14 cellular contexts compared by ENCODE assay signal in the genomic region with DNA sequence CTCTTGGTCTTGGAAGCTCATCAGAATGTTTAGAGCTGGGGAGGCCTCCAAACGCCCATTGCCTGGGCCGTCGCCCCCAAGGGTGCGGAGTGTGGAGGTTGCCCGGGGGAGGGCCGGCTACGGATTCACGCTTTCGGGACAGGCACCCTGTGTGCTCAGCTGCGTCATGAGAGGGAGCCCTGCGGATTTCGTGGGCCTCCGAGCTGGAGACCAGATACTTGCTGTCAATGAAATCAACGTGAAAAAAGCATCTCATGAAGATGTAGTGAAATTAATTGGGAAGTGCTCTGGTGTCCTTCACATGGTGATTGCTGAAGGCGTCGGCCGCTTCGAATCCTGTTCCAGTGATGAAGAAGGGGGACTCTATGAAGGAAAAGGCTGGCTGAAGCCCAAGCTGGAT. TPM values are rescaled to one million over a fixed set of nuclear protein-coding genes. Genes with fewer than 3 reads are reported as not detected.
A peak's percentile ranks its signal among the peaks of the same experiment; 100 is the strongest.
DNase-seq lines count a peak whose midpoint lies in the region; ATAC-seq and TF ChIP-seq lines count a peak whose summit lies in the region.
"Had no signal": no experiment of that assay in that cellular context is flagged by ENCODE, and none has a peak within 500 bp of the region (broad histone marks: within the 10 kb centered on the region; RNA-seq: fewer than 3 reads in every experiment).

No MANE protein-coding gene starts in this region.

- H3K27ac ChIP-seq in left ventricle myocardium inferior (replicated peaks) (no peak overlapping the region), upper lobe of right lung (no peak overlapping the region)

- DNase-seq in cardiac septum (ENCODE audit: low spot score) (peak; percentile 47), left ventricle myocardium inferior (no peak), T-helper 17 cell (no peak), left lobe of liver (ENCODE audit: low spot score) (peak; percentile 21), upper lobe of right lung (peak; percentile 21), posterior vena cava (ENCODE audit: low spot score) (no peak)
- DNase-seq in stimulated activated CD4-positive, alpha-beta T cell treated with anti-CD3 and anti-CD28 coated beads, Interleukin-4, amount 100 ng/mL, for 4 hours = no peak
- no peak for DNase-seq in stimulated activated CD8-positive, alpha-beta memory T cell treated with anti-CD3 and anti-CD28 coated beads, Interleukin-4, amount 100 ng/mL, for 48 hours
- DNase-seq: AML-193; Calu3; CD4-positive, CD25-positive, alpha-beta regulatory T cell; NCI-H187 treated with DMSO at 0.1 percent for 48 hours; NCI-H2171 treated with DMSO at 0.1 percent for 48 hours had no signal

- no peaks in the 10 kb centered on the region for H3K27me3 ChIP-seq in left ventricle myocardium inferior (ENCODE audit: low read depth)
- H3K27me3 ChIP-seq in upper lobe of right lung = no peaks in the 10 kb centered on the region

- no peak overlapping the region for H3K4me3 ChIP-seq in left ventricle myocardium inferior
- H3K4me3 ChIP-seq in upper lobe of right lung = no peak overlapping the region

- H3K4me1 ChIP-seq in left ventricle myocardium inferior (peaks cover 32% of the 10 kb centered on the region), upper lobe of right lung (peaks cover under 1% of the 10 kb centered on the region)

- H3K4me3 Mint-ChIP-seq in T-helper 17 cell = no peak overlapping the region
- H3K4me3 Mint-ChIP-seq: CD4-positive, CD25-positive, alpha-beta regulatory T cell; IgD-negative memory B cell had no signal

- ATAC-seq in T-helper 17 cell (no peak), left lobe of liver (no peak), upper lobe of right lung (no peak)

- H3K9me3 ChIP-seq in left ventricle myocardium inferior (replicated peaks) = no peaks in the 10 kb centered on the region
- H3K9me3 ChIP-seq in T-helper 17 cell (ENCODE audit: control insufficient read depth, low read length, poor library complexity, severe bottlenecking) = no peaks in the 10 kb centered on the region
- H3K9me3 ChIP-seq in upper lobe of right lung = no peaks in the 10 kb centered on the region

- no peaks in the 10 kb centered on the region for H3K27me3 Mint-ChIP-seq in T-helper 17 cell
- H3K27me3 Mint-ChIP-seq: CD4-positive, CD25-positive, alpha-beta regulatory T cell; IgD-negative memory B cell had no signal

- no peak for TF ChIP-seq CTCF in left ventricle myocardium inferior (IDR thresholded peaks at IDR 0.05; ENCODE audit: borderline replicate concordance)
- TF ChIP-seq CTCF in upper lobe of right lung (IDR thresholded peaks at IDR 0.05) = no peak

- peaks cover 6% of the 10 kb centered on the region for H3K4me1 Mint-ChIP-seq in T-helper 17 cell
- H3K4me1 Mint-ChIP-seq: IgD-negative memory B cell had no signal

- no peaks in the 10 kb centered on the region for H3K36me3 Mint-ChIP-seq in T-helper 17 cell (ENCODE audit: low read depth)
- H3K36me3 Mint-ChIP-seq: IgD-negative memory B cell had no signal

- peaks cover 22% of the 10 kb centered on the region for H3K36me3 ChIP-seq in left ventricle myocardium inferior
- H3K36me3 ChIP-seq in upper lobe of right lung = peaks cover 18% of the 10 kb centered on the region

- intact Hi-C loops in cardiac septum (cut with DNase I) (no loop called here), left ventricle myocardium inferior (cut with micrococcal nuclease) (no loop called here), upper lobe of right lung (cut with DNase I) (no loop called here), posterior vena cava (cut with DNase I) (no loop called here)

- peak overlapping the region; percentile 62 for H3K27ac Mint-ChIP-seq in T-helper 17 cell
- H3K27ac Mint-ChIP-seq: IgD-negative memory B cell had no signal

RNA-seq across cellular contexts. Expression of a gene that starts 23.3 kb away (rescaled TPM):
- total RNA-seq in cardiac septum (19.1 TPM), left ventricle myocardium inferior (13.4 TPM), T-helper 17 cell (1 to 10 TPM; 4.0 to 5.0 TPM), left lobe of liver (29.3 TPM), upper lobe of right lung (58.2 TPM), posterior vena cava (10 to 100 TPM; 18.7 to 19.5 TPM)

Comparison
In these comparisons a context has a peak if more than half of its experiments do, and no peak if none do; other contexts are left out.
1. DNase-seq: peak in cardiac septum (single experiment), left lobe of liver (single experiment) and upper lobe of right lung (single experiment); none in left ventricle myocardium inferior (single experiment), T-helper 17 cell (0 of 3), posterior vena cava (single experiment), stimulated activated CD4-positive, alpha-beta T cell treated with anti-CD3 and anti-CD28 coated beads, Interleukin-4, amount 100 ng/mL, for 4 hours (0 of 2) and stimulated activated CD8-positive, alpha-beta memory T cell treated with anti-CD3 and anti-CD28 coated beads, Interleukin-4, amount 100 ng/mL, for 48 hours (single experiment).